Comparison of ENCODE assay signal across 13 cellular contexts in genomic region chr4:21769404-21770147, GRCh38.
DNase-seq lines count a peak whose midpoint lies in the region; ATAC-seq, FAIRE-seq and TF ChIP-seq lines count a peak whose summit lies in the region.
"Had no signal": no experiment of that assay in that cellular context is flagged by ENCODE, and none has a peak within 500 bp of the region (broad histone marks: within the 10 kb centered on the region; RNA-seq: fewer than 3 reads in every experiment).

No MANE protein-coding gene starts in this region.

- TF ChIP-seq CTCF in choroid plexus epithelial cell (conservative IDR thresholded peaks at IDR 0.05; ENCODE audit: low read depth, low read length) (no peak), lower leg skin (IDR thresholded peaks at IDR 0.05) (no peak)

- no peak overlapping the region for H2AFZ ChIP-seq in mesenchymal stem cell (ENCODE audit: low read depth, low read length)

- no peaks in the 10 kb centered on the region for H3K79me1 ChIP-seq in mesenchymal stem cell (replicated peaks; ENCODE audit: low read length, poor library complexity, severe bottlenecking)

- peak; percentile 83 for FAIRE-seq in RCC 7860 (lab: Jason Lieb, UNC)

- H4K8ac ChIP-seq in mesenchymal stem cell (ENCODE audit: low read length): no peak overlapping the region

- H3K4me1 ChIP-seq in mesenchymal stem cell (ENCODE audit: control insufficient read depth, insufficient read depth, low read depth, low read length): no peaks in the 10 kb centered on the region

- H3K27ac ChIP-seq in mesenchymal stem cell (ENCODE audit: low read length, poor library complexity, severe bottlenecking): peak overlapping the region; percentile 40

- no peak overlapping the region for H2AK5ac ChIP-seq in mesenchymal stem cell (ENCODE audit: low read length, severe bottlenecking)

- DNase-seq in EL (peak; percentile 85), RCC 7860 (ENCODE audit: low spot score) (peak; percentile 86), choroid plexus epithelial cell (ENCODE audit: low read depth) (peak; percentile 88), mesenchymal stem cell (peak; percentile 64), lower leg skin (ENCODE audit: low spot score in 2 of 2) (no peak), SKM-1 treated with dmso at 0.1 percent for 144 hours (lab: John Stamatoyannopoulos, UW; ENCODE audit: unreplicated experiment) (no peak), GDM1 (lab: John Stamatoyannopoulos, UW) (no peak)
- DNase-seq: activated CD4-positive, alpha-beta memory T cell treated with anti-CD3 and anti-CD28 coated beads, Interleukin-2, amount 10 ng/mL, durations not matched to agents 7 days and 5 days; activated naive CD4-positive, alpha-beta T cell treated with anti-CD3 and anti-CD28 coated beads, Interleukin-2, amount 50 U/mL, for 16 hours; CD4-positive, alpha-beta memory T cell; NCI-H1694; NK-92 treated with Interleukin-12 subunit alpha and Interleukin-12 subunit beta, amount 100 ng/mL, for 24 hours had no signal

- H3K4me2 ChIP-seq in mesenchymal stem cell (ENCODE audit: low read length, poor library complexity, severe bottlenecking): no peak overlapping the region

- no peaks in the 10 kb centered on the region for H3K9me3 ChIP-seq in mesenchymal stem cell (ENCODE audit: control insufficient read depth, low read length)

- WGBS in mesenchymal stem cell: 90% methylated on average over 2 of the region's 4 CpGs
- WGBS in lower leg skin, 2 donors: 34 to 37% methylated on average over 4 of the region's 4 CpGs

- H2BK120ac ChIP-seq in mesenchymal stem cell (ENCODE audit: low read depth, low read length): no peak overlapping the region

- H3K9ac ChIP-seq in mesenchymal stem cell (ENCODE audit: low read length): peak overlapping the region; percentile 62

- no peak for ATAC-seq in GM19324 (IDR thresholded peaks at IDR 0.05; ENCODE audit: low FRiP score, unreplicated experiment)

- H3K18ac ChIP-seq in mesenchymal stem cell (ENCODE audit: low read depth in 1 of 2, low read length in 2 of 2): no peak overlapping the region

- H4K91ac ChIP-seq in mesenchymal stem cell (ENCODE audit: low read length): no peak overlapping the region

- H3K4me3 ChIP-seq in choroid plexus epithelial cell (ENCODE audit: low read depth, low read length) (no peak overlapping the region), mesenchymal stem cell (ENCODE audit: insufficient read depth in 1 of 2, low read depth in 1 of 2, low read length in 2 of 2) (no peak overlapping the region), lower leg skin (ENCODE audit: low read depth, poor library complexity, severe bottlenecking) (no peak overlapping the region)

- H3K14ac ChIP-seq in mesenchymal stem cell (ENCODE audit: low read length in 2 of 2): no peak overlapping the region

- H3K36me3 ChIP-seq in mesenchymal stem cell (ENCODE audit: control insufficient read depth in 1 of 2, insufficient read depth in 2 of 2, low read depth in 1 of 2, low read length in 2 of 2): no peaks in the 10 kb centered on the region

- H3K4ac ChIP-seq in mesenchymal stem cell (ENCODE audit: low read depth in 1 of 2, low read length in 2 of 2): no peak overlapping the region

- H2BK12ac ChIP-seq in mesenchymal stem cell (ENCODE audit: low read length in 2 of 2): no peak overlapping the region

- no peak overlapping the region for H3K23ac ChIP-seq in mesenchymal stem cell (ENCODE audit: low read length in 2 of 2)

- no peaks in the 10 kb centered on the region for H3K27me3 ChIP-seq in mesenchymal stem cell (ENCODE audit: control insufficient read depth in 1 of 2, insufficient read depth in 1 of 2, low read length in 2 of 2)

- no peak for TF ChIP-seq POLR2A in lower leg skin (IDR thresholded peaks at IDR 0.05)

- intact Hi-C loops in lower leg skin (cut with DNase I; ENCODE audit: low total_unique reads): loop anchor here (5.0 kb wide), 1 partner anchor 257 kb away; no protein-coding TSS in a partner anchor

- H2BK5ac ChIP-seq in mesenchymal stem cell (ENCODE audit: low read depth, low read length, poor library complexity, severe bottlenecking): peak overlapping the region; percentile 14

- H2BK15ac ChIP-seq in mesenchymal stem cell (ENCODE audit: low read depth, poor library complexity, severe bottlenecking): no peak overlapping the region

Comparison
In these comparisons a context has a peak if more than half of its experiments do, and no peak if none do; other contexts are left out.
1. DNase-seq: peak in EL (single experiment), RCC 7860 (single experiment), choroid plexus epithelial cell (single experiment) and mesenchymal stem cell (single experiment); none in lower leg skin (0 of 2), SKM-1 treated with dmso at 0.1 percent for 144 hours (single experiment) and GDM1 (single experiment).